ENCODE assay signal across 22 cellular contexts in the genomic region with DNA sequence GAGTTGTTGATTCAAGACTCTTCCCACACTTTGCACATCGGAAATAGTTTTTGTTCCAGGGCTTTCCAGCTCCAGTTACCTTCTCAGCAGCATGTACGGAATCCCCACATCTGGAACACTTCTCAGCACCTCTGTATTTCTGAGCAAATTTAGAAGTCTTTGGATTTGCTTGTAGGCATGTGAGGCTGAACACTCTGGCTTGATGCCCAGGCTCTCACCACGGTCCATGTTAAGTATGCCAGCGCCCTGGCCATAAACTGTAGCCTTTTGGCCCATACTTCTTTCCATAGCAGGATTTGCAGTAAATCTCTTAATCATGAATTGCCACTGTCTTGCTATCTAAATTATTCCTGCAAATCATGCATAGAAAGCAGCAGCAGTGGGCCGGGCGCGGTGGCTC. TPM values are rescaled to one million over a fixed set of nuclear protein-coding genes. Genes with fewer than 3 reads are reported as not detected.
DNase-seq lines count a peak whose midpoint lies in the region; ATAC-seq and TF ChIP-seq lines count a peak whose summit lies in the region.
"Had no signal": no experiment of that assay in that cellular context is flagged by ENCODE, and none has a peak within 500 bp of the region (broad histone marks: within the 10 kb centered on the region; RNA-seq: fewer than 3 reads in every experiment).

No MANE protein-coding gene starts in this region.

- intact Hi-C loops in IMR-90 (cut with micrococcal nuclease): no loop called here

- H4K91ac ChIP-seq in IMR-90 (ENCODE audit: insufficient read depth, low read depth, low read length) (no peak overlapping the region), mesenchymal stem cell (ENCODE audit: low read length) (no peak overlapping the region)

- peaks cover 97% of the 10 kb centered on the region for H3K79me2 ChIP-seq in GM23338 (replicated peaks; ENCODE audit: insufficient read depth)

- peaks cover 3% of the 10 kb centered on the region; the same call in 1 of the 2 replicates for H4K20me1 ChIP-seq in GM23338 (replicated peaks; ENCODE audit: insufficient read depth)
- peaks cover 17% of the 10 kb centered on the region for H4K20me1 ChIP-seq in IMR-90 (ENCODE audit: insufficient read depth, low read length)

- H3K4me2 ChIP-seq in GM23338 (no peak overlapping the region), IMR-90 (ENCODE audit: low read depth, low read length) (no peak overlapping the region), mesenchymal stem cell (ENCODE audit: low read length, poor library complexity, severe bottlenecking) (no peak overlapping the region)
- H3K4me2 ChIP-seq: SK-N-SH had no signal

- no peak overlapping the region for H2AK5ac ChIP-seq in IMR-90 (ENCODE audit: low read depth, low read length)
- no peak overlapping the region for H2AK5ac ChIP-seq in mesenchymal stem cell (ENCODE audit: low read length, severe bottlenecking)

- H3K9me3 ChIP-seq in IMR-90 (ENCODE audit: control insufficient read depth, insufficient read depth, low read length) (peaks cover 2% of the 10 kb centered on the region), mesenchymal stem cell (ENCODE audit: control insufficient read depth, low read length) (peaks cover 3% of the 10 kb centered on the region)
- H3K9me3 ChIP-seq: HAP-1 had no signal

- TF ChIP-seq CTCF in GM23338 (conservative IDR thresholded peaks at IDR 0.05; ENCODE audit: low read depth in 2 of 2): no peak
- no peak for TF ChIP-seq CTCF in IMR-90 (conservative IDR thresholded peaks at IDR 0.05; ENCODE audit: low read depth, low read length)
- no peak for TF ChIP-seq CTCF in choroid plexus epithelial cell (conservative IDR thresholded peaks at IDR 0.05; ENCODE audit: low read depth, low read length)

- H4K8ac ChIP-seq in IMR-90 (ENCODE audit: low read depth in 2 of 2, low read length in 2 of 2) (no peak overlapping the region), mesenchymal stem cell (ENCODE audit: low read length) (no peak overlapping the region)

- no TSS peak for BruUV-seq in IMR-90 (replicated peaks; lab: Mats Ljungman, UMichigan)

- H3K27me3 Mint-ChIP-seq in GM23338 (ENCODE audit: insufficient read depth, low read depth, poor library complexity): no peaks in the 10 kb centered on the region
- no peaks in the 10 kb centered on the region for H3K27me3 Mint-ChIP-seq in memory B cell
- H3K27me3 Mint-ChIP-seq: CD4-positive, CD25-positive, alpha-beta regulatory T cell had no signal

- TF ChIP-seq RAD21 in IMR-90 (IDR thresholded peaks at IDR 0.05; ENCODE audit: low read length): no peak

- H2AFZ ChIP-seq in GM23338: no peak overlapping the region
- no peak overlapping the region for H2AFZ ChIP-seq in IMR-90 (replicated peaks; ENCODE audit: low read length, poor library complexity)
- H2AFZ ChIP-seq in mesenchymal stem cell (ENCODE audit: low read depth, low read length): no peak overlapping the region

- no peaks in the 10 kb centered on the region for H3F3A ChIP-seq in GM23338 (replicated peaks; ENCODE audit: low read depth)

- H3K27ac ChIP-seq in GM23338 (ENCODE audit: low read depth): no peak overlapping the region
- H3K27ac ChIP-seq in IMR-90 (ENCODE audit: insufficient read depth, low read length): no peak overlapping the region
- no peak overlapping the region for H3K27ac ChIP-seq in mesenchymal stem cell (ENCODE audit: low read length, poor library complexity, severe bottlenecking)
- H3K27ac ChIP-seq: HL-60 had no signal

- in situ Hi-C loops in IMR-90 (cut with MboI; ENCODE audit: low sequenced_read_pairs): no loop called here

- no peak for TF ChIP-seq POLR2A in IMR-90 (IDR thresholded peaks at IDR 0.05; ENCODE audit: low read depth, low read length)

- CTCF ChIA-PET in IMR-90 (lab: Yijun Ruan, JAX): no interaction called here

- peaks cover 25% of the 10 kb centered on the region; the same call in 2 of the 3 replicates for H3K36me3 Mint-ChIP-seq in GM23338 (ENCODE audit: low read depth)
- peaks cover 19% of the 10 kb centered on the region for H3K36me3 Mint-ChIP-seq in memory B cell

- H3K4me3 ChIP-seq in GM23338: no peak overlapping the region
- no peak overlapping the region for H3K4me3 ChIP-seq in IMR-90 (ENCODE audit: insufficient read depth, low read depth, low read length)
- H3K4me3 ChIP-seq in choroid plexus epithelial cell (ENCODE audit: low read depth, low read length): no peak overlapping the region
- H3K4me3 ChIP-seq in mesenchymal stem cell (ENCODE audit: insufficient read depth in 1 of 2, low read depth in 1 of 2, low read length in 2 of 2): no peak overlapping the region
- H3K4me3 ChIP-seq: GM12878, HAP-1 had no signal

- ATAC-seq in GM23338 (no peak), IMR-90 (ENCODE audit: low read depth) (no peak), memory B cell (ENCODE audit: low read depth) (no peak), HG03342 (IDR thresholded peaks at IDR 0.05; ENCODE audit: unreplicated experiment) (no peak)
- ATAC-seq: PC-3 had no signal

- H3K23ac ChIP-seq in IMR-90 (ENCODE audit: low read depth, low read length) (no peak overlapping the region), mesenchymal stem cell (ENCODE audit: low read length in 2 of 2) (no peak overlapping the region)

- H3K56ac ChIP-seq in IMR-90 (ENCODE audit: extremely low read depth, insufficient read depth, low read length): no peak overlapping the region

- peaks cover 2% of the 10 kb centered on the region for H3K9me1 ChIP-seq in IMR-90 (ENCODE audit: insufficient read depth, low read length)

- no peak overlapping the region for H3K18ac ChIP-seq in IMR-90 (ENCODE audit: low read depth, low read length)
- H3K18ac ChIP-seq in mesenchymal stem cell (ENCODE audit: low read depth in 1 of 2, low read length in 2 of 2): no peak overlapping the region

- H3K79me1 ChIP-seq in IMR-90 (ENCODE audit: low read depth in 1 of 2, low read length in 2 of 2): peaks cover 12 to 47% of the 10 kb centered on the region in 2 experiments
- H3K79me1 ChIP-seq in mesenchymal stem cell (replicated peaks; ENCODE audit: low read length, poor library complexity, severe bottlenecking): peaks cover 3% of the 10 kb centered on the region

- no peak overlapping the region for H4K5ac ChIP-seq in IMR-90 (ENCODE audit: low read depth, low read length)

- H3K9me2 ChIP-seq in GM23338 (ENCODE audit: insufficient read depth): peaks cover 6% of the 10 kb centered on the region; the same call in 1 of the 2 replicates
- H3K9me2 ChIP-seq: SK-N-SH had no signal

- dilution Hi-C loops in IMR-90 (cut with HindIII; ENCODE audit: low sequenced_read_pairs, unreplicated experiment): no loop called here

- H3K4ac ChIP-seq in IMR-90 (ENCODE audit: low read depth, low read length) (no peak overlapping the region), mesenchymal stem cell (ENCODE audit: low read depth in 1 of 2, low read length in 2 of 2) (no peak overlapping the region)

- POLR2A ChIA-PET in IMR-90 (lab: Charles Lee; ENCODE audit: unreplicated experiment): no interaction called here

- H3K27ac Mint-ChIP-seq in GM23338 (0 out of 2 replicates have a peak overlapping the region, but pooled peaks have one; percentile 13), memory B cell (peak overlapping the region; percentile 28)
- H3K27ac Mint-ChIP-seq: CD4-positive, CD25-positive, alpha-beta regulatory T cell had no signal

- no peak overlapping the region for H2BK15ac ChIP-seq in IMR-90 (ENCODE audit: low read depth, low read length)
- H2BK15ac ChIP-seq in mesenchymal stem cell (ENCODE audit: low read depth, poor library complexity, severe bottlenecking): no peak overlapping the region

- no peak overlapping the region for H3K4me3 Mint-ChIP-seq in GM23338
- H3K4me3 Mint-ChIP-seq in memory B cell: no peak overlapping the region
- H3K4me3 Mint-ChIP-seq: CD4-positive, CD25-positive, alpha-beta regulatory T cell had no signal

- no peaks in the 10 kb centered on the region for H3K27me3 ChIP-seq in GM23338 (ENCODE audit: insufficient read depth)
- H3K27me3 ChIP-seq in IMR-90 (ENCODE audit: control insufficient read depth, insufficient read depth, low read length): no peaks in the 10 kb centered on the region
- no peaks in the 10 kb centered on the region for H3K27me3 ChIP-seq in mesenchymal stem cell (ENCODE audit: control insufficient read depth in 1 of 2, insufficient read depth in 1 of 2, low read length in 2 of 2)

- H3K9ac ChIP-seq in IMR-90 (ENCODE audit: low read depth, low read length) (no peak overlapping the region), mesenchymal stem cell (ENCODE audit: low read length) (no peak overlapping the region)
- H3K9ac ChIP-seq: SK-N-SH had no signal

- no peak overlapping the region for H2BK12ac ChIP-seq in mesenchymal stem cell (ENCODE audit: low read length in 2 of 2)

- peak overlapping the region; percentile 47 for H2AK9ac ChIP-seq in IMR-90 (replicated peaks; ENCODE audit: low read depth, low read length, poor library complexity)

- H3K14ac ChIP-seq in IMR-90 (replicated peaks; ENCODE audit: low read depth, low read length) (no peak overlapping the region), mesenchymal stem cell (ENCODE audit: low read length in 2 of 2) (no peak overlapping the region)

- H3K4me1 ChIP-seq in GM23338 (ENCODE audit: insufficient read depth) (no peaks in the 10 kb centered on the region), IMR-90 (ENCODE audit: control insufficient read depth, insufficient read depth, low read length) (peaks cover 2% of the 10 kb centered on the region; the same call in 1 of the 2 replicates), mesenchymal stem cell (ENCODE audit: control insufficient read depth, insufficient read depth, low read depth, low read length) (no peaks in the 10 kb centered on the region)

- H3K9me3 Mint-ChIP-seq in GM23338 (peaks cover 3% of the 10 kb centered on the region; the same call in 1 of the 3 replicates), memory B cell (no peaks in the 10 kb centered on the region)

- H3K36me3 ChIP-seq in GM23338 (ENCODE audit: insufficient read depth) (no peaks in the 10 kb centered on the region; the same call in 1 of the 2 replicates), IMR-90 (ENCODE audit: control insufficient read depth, insufficient read depth, low read length) (peaks cover 5% of the 10 kb centered on the region), mesenchymal stem cell (ENCODE audit: control insufficient read depth in 1 of 2, insufficient read depth in 2 of 2, low read depth in 1 of 2, low read length in 2 of 2) (peaks cover 6 to 10% of the 10 kb centered on the region in 2 experiments)
- H3K36me3 ChIP-seq: HAP-1 had no signal

- H3K4me1 Mint-ChIP-seq in GM23338 (peaks cover 5% of the 10 kb centered on the region; the same call in 2 of the 3 replicates), memory B cell (peaks cover 38% of the 10 kb centered on the region)

- no peak for DNase-seq in GM23338 (ENCODE audit: low spot score)
- DNase-seq in IMR-90: no peak
- peak; percentile 50 for DNase-seq in choroid plexus epithelial cell (ENCODE audit: low read depth)
- no peak for DNase-seq in memory B cell (ENCODE audit: low spot score in 2 of 2)
- DNase-seq in DMS53 (lab: John Stamatoyannopoulos, UW): no peak
- no peak for DNase-seq in mesenchymal stem cell
- DNase-seq: CD4-positive, CD25-positive, alpha-beta regulatory T cell; COR-L47; DMS79 treated with DMSO at 0.1 percent for 48 hours; KG1; NCI-H1105 treated with DMSO at 0.1 percent for 48 hours; NCI-H2029 treated with DMSO at 0.1 percent for 48 hours; NCI-H226; NCI-H510A treated with DMSO at 0.1 percent for 48 hours; NCI-H774; PC-3; SIG-M5; SK-N-SH had no signal

- no peak overlapping the region for H2BK120ac ChIP-seq in IMR-90 (ENCODE audit: low read depth, low read length)
- H2BK120ac ChIP-seq in mesenchymal stem cell (ENCODE audit: low read depth, low read length): no peak overlapping the region

- no peak overlapping the region for H2BK20ac ChIP-seq in IMR-90 (ENCODE audit: low read depth, low read length)

- H2BK5ac ChIP-seq in IMR-90 (ENCODE audit: low read depth, low read length, poor library complexity, severe bottlenecking) (no peak overlapping the region), mesenchymal stem cell (ENCODE audit: low read depth, low read length, poor library complexity, severe bottlenecking) (no peak overlapping the region)

- 40% methylated on average over 1 of the region's 7 CpGs; no CpG with 5 or more reads in 1 of the 2 experiments for WGBS in IMR-90 (ENCODE audit: extremely low coverage in 2 of 2, insufficient read length in 1 of 2), 2 experiments
- WGBS in mesenchymal stem cell: 96% methylated on average over 6 of the region's 7 CpGs

RNA-seq across cellular contexts. Expression of a gene that starts 24.4 kb away (rescaled TPM):
- 75.7 and 81.9 TPM in 2 replicates for total RNA-seq in GM23338 (2014; rRNA removed; shearing (Covaris generic))
- polyA plus RNA-seq in GM23338 (2016; fragmentation: Nextera tagmentation; extraction: Ambion mirVana) (21.2 and 28.1 TPM in 2 replicates), IMR-90 (2012; rRNA removed) (33.3 and 50.2 TPM in 2 replicates)
- total RNA-seq in IMR-90 (2012; rRNA removed): 41.4 and 78.9 TPM in 2 replicates
- polyA plus RNA-seq in IMR-90 (2012; cell fraction: cytosol; rRNA removed): 7.9 and 11.3 TPM in 2 replicates
- polyA plus RNA-seq in IMR-90 (2012; cell fraction: nucleus; rRNA removed; ENCODE audit: low replicate concordance): 6.4 and 66.6 TPM in 2 replicates
- 55.3 TPM for polyA plus RNA-seq in mesenchymal stem cell (2013, experiment 1 of 2)
- polyA plus RNA-seq in mesenchymal stem cell (2013, experiment 2 of 2): 55.5 TPM
